9 cellular contexts compared by ENCODE assay signal in genomic region chr10:1267148-1267547, GRCh38.
"Had no signal": no experiment of that assay in that cellular context is flagged by ENCODE, and none has a peak within 500 bp of the region (broad histone marks: within the 10 kb centered on the region; RNA-seq: fewer than 3 reads in every experiment).

No MANE protein-coding gene starts in this region.

- FAIRE-seq: HepG2 had no signal

- ATAC-seq: HCT116, HepG2 had no signal

- H3K9me3 ChIP-seq: HAP-1 had no signal

- H3K27ac ChIP-seq: HL-60 had no signal

- H3K27me3 Mint-ChIP-seq: IgD-negative memory B cell had no signal

- H3K27ac Mint-ChIP-seq: HFFc6, IgD-negative memory B cell had no signal

- H3K9me3 Mint-ChIP-seq: IgD-negative memory B cell had no signal

- H3K4me3 ChIP-seq: HAP-1 had no signal

- H3K36me3 ChIP-seq: HAP-1 had no signal

- DNase-seq: GOT3, H7, HFFc6, KBM-7 had no signal

- H3K36me3 Mint-ChIP-seq: IgD-negative memory B cell had no signal

- H3K4me3 Mint-ChIP-seq: HFFc6, IgD-negative memory B cell had no signal

- H3K4me1 ChIP-seq: HAP-1 had no signal
